In genomic region chr12:113388351-113388750, GRCh38 we compare ENCODE assay signal across 28 cellular contexts. TPM values are rescaled to one million over a fixed set of nuclear protein-coding genes. Genes with fewer than 3 reads are reported as not detected.
"Had no signal": no experiment of that assay in that cellular context is flagged by ENCODE, and none has a peak within 500 bp of the region (broad histone marks: within the 10 kb centered on the region; RNA-seq: fewer than 3 reads in every experiment).

No MANE protein-coding gene starts in this region.

- H3K4me3 ChIP-seq: left ventricle myocardium inferior, lung, mucosa of descending colon, ovary, right atrium auricular region, right lobe of liver, smooth muscle cell, suprapubic skin, thoracic aorta, tibial artery, uterus had no signal

- H3K27me3 ChIP-seq: ovary, right atrium auricular region, right lobe of liver, suprapubic skin, tibial artery, uterus had no signal

- H3K27ac ChIP-seq: left ventricle myocardium inferior, ovary, right atrium auricular region, right lobe of liver, suprapubic skin, thoracic aorta, tibial artery, uterus had no signal

- H3K4me1 ChIP-seq: left ventricle myocardium inferior, right atrium auricular region, right lobe of liver, suprapubic skin, tibial artery, uterus had no signal

- H3K36me3 ChIP-seq: ovary, uterus had no signal

- ATAC-seq: mucosa of descending colon; naive thymus-derived CD4-positive, alpha-beta T cell; right lobe of liver; stimulated activated memory B cell treated with anti-CD40 and anti-IgM and Interleukin-4, amounts not matched to agents 10 μg/mL and 1 μg/mL and 100 μg/mL, for 72 hours had no signal

- H3K4me2 ChIP-seq: smooth muscle cell had no signal

- DNase-seq: hypothalamus; islet precursor cell; left ventricle myocardium inferior; midbrain; mucosa of descending colon; naive thymus-derived CD4-positive, alpha-beta T cell; ovary; right lobe of liver; stimulated activated CD4-positive, alpha-beta T cell treated with anti-CD3 and anti-CD28 coated beads, Interleukin-1b, Interleukin-23, amount 100 ng/mL, for 48 hours; stimulated activated CD4-positive, alpha-beta T cell treated with anti-CD3 and anti-CD28 coated beads, Interleukin-2, amount 100 ng/mL, for 48 hours; stimulated activated CD4-positive, alpha-beta T cell treated with anti-CD3 and anti-CD28 coated beads, Interleukin-4, amount 100 ng/mL, for 4 hours; stimulated activated CD8-positive, alpha-beta memory T cell treated with anti-CD3 and anti-CD28 coated beads, Interleukin-4, amount 100 ng/mL, for 48 hours; stimulated activated naive CD4-positive, alpha-beta T cell treated with Interleukin-2 at 50 U/mL for 16 hours; tibial artery; uterus had no signal

- H3K9me3 ChIP-seq: left ventricle myocardium inferior, mucosa of descending colon, ovary, right atrium auricular region, right lobe of liver, suprapubic skin, thoracic aorta, tibial artery, uterus had no signal

RNA-seq across cellular contexts. Expression of gene SDS, which starts 15.3 kb away (rescaled TPM):
- total RNA-seq: kidney epithelial cell; left ventricle myocardium inferior; myocyte; natural killer cell treated with Interleukin-12 subunit alpha and Interleukin-12 subunit beta and Interleukin-15 and Interleukin-18, amount 100 ng/mL, for 72 hours; progenitor cell of endocrine pancreas; pulmonary artery endothelial cell; skeletal muscle tissue; smooth muscle cell; uterus had no signal
- polyA plus RNA-seq: naive thymus-derived CD4-positive, alpha-beta T cell; neural cell; smooth muscle cell had no signal

RNA-seq across cellular contexts. Expression of gene SDSL, which starts 33.8 kb away (rescaled TPM):
- polyA plus RNA-seq: naive thymus-derived CD4-positive, alpha-beta T cell had no signal
